ENCODE assay signal across 12 cellular contexts in genomic region chr6:158323561-158323958, GRCh38. TPM values are rescaled to one million over a fixed set of nuclear protein-coding genes. Genes with fewer than 3 reads are reported as not detected.
DNase-seq lines count a peak whose midpoint lies in the region; ATAC-seq lines count a peak whose summit lies in the region.
"Had no signal": no experiment of that assay in that cellular context is flagged by ENCODE, and none has a peak within 500 bp of the region (broad histone marks: within the 10 kb centered on the region; RNA-seq: fewer than 3 reads in every experiment).

No MANE protein-coding gene starts in this region.

- in situ Hi-C loops in G401 (cut with HindIII; ENCODE audit: low sequenced_read_pairs): no loop called here

- ATAC-seq in GM19372 (IDR thresholded peaks at IDR 0.05; ENCODE audit: low read depth, unreplicated experiment) (peak; percentile 27), HG02973 (IDR thresholded peaks at IDR 0.05; ENCODE audit: unreplicated experiment) (peak; percentile 43)

- peak; percentile 27 for DNase-seq in G401 (ENCODE audit: low spot score)
- peak; percentile 1 for DNase-seq in T-helper 22 cell (ENCODE audit: low read depth)
- DNase-seq in HUDEP-2 (lab: John Stamatoyannopoulos, UW; ENCODE audit: unreplicated experiment in 76 of 76): no peak
- no peak for DNase-seq in T-helper 9 cell
- no peak for DNase-seq in medulla oblongata (ENCODE audit: extremely low spot score)
- no peak for DNase-seq in AG08396 (ENCODE audit: low spot score)
- DNase-seq: activated naive CD4-positive, alpha-beta T cell; GOT3; right cardiac atrium; T-cell had no signal

RNA-seq across cellular contexts. Expression of gene TULP4, which starts 11.3 kb away (rescaled TPM):
- 34.2 and 68.5 TPM in 2 replicates for total RNA-seq in G401 (2014; rRNA removed; shearing (Covaris generic))

Comparison
In these comparisons a context has a peak if more than half of its experiments do, and no peak if none do; other contexts are left out.
1. DNase-seq: peak in G401 (single experiment) and T-helper 22 cell (single experiment); none in HUDEP-2 (0 of 76), T-helper 9 cell (single experiment), medulla oblongata (single experiment) and AG08396 (single experiment).